In genomic region chr6:107493158-107494057, GRCh38 we compare ENCODE assay signal across 9 cellular contexts. TPM values are rescaled to one million over a fixed set of nuclear protein-coding genes. Genes with fewer than 3 reads are reported as not detected.
DNase-seq lines count a peak whose midpoint lies in the region; ATAC-seq and TF ChIP-seq lines count a peak whose summit lies in the region.
"Had no signal": no experiment of that assay in that cellular context is flagged by ENCODE, and none has a peak within 500 bp of the region (broad histone marks: within the 10 kb centered on the region; RNA-seq: fewer than 3 reads in every experiment).

No MANE protein-coding gene starts in this region.

- H3K27me3 ChIP-seq in HUES64 (ENCODE audit: insufficient read depth, low read length): peaks cover 39% of the 10 kb centered on the region

- TF ChIP-seq CTCF in foreskin fibroblast (IDR thresholded peaks at IDR 0.05; ENCODE audit: low read depth, low read length): no peak

- no peak overlapping the region for H3K9ac ChIP-seq in HUES64 (ENCODE audit: low read depth, low read length)

- peaks cover 40% of the 10 kb centered on the region for H3K4me1 ChIP-seq in HUES64 (ENCODE audit: insufficient read depth, low read length)

- H3K9me3 ChIP-seq in HUES64 (ENCODE audit: insufficient read depth, low read depth, low read length): no peaks in the 10 kb centered on the region

- intact Hi-C loops in sciatic nerve (cut with DNase I): no loop called here

- H3K4me3 ChIP-seq in HUES64 (ENCODE audit: low read length) (peak overlapping the region; percentile 83; the same call in 1 of the 2 replicates), foreskin fibroblast (ENCODE audit: low read depth in 1 of 2, low read length in 2 of 2) (peak overlapping the region in 1 of 2 donors; percentile 87)

- H3K36me3 ChIP-seq in HUES64 (ENCODE audit: insufficient read depth, low read length): no peaks in the 10 kb centered on the region

- WGBS in HUES64: 46% methylated on average over 12 of the region's 12 CpGs

- H3K27ac ChIP-seq in HUES64 (ENCODE audit: low read depth, low read length): no peak overlapping the region

- peak; percentile 20 for ATAC-seq in sciatic nerve
- ATAC-seq in HG02973 (IDR thresholded peaks at IDR 0.05; ENCODE audit: unreplicated experiment): no peak
- ATAC-seq: stimulated activated naive CD8-positive, alpha-beta T cell treated with anti-CD3 and anti-CD28 coated beads, Interleukin-15, amount 100 ng/mL, for 72 hours had no signal

- peak; percentile 17 for DNase-seq in OCI-M1 (lab: John Stamatoyannopoulos, UW)
- DNase-seq in foreskin fibroblast: peak; percentile 9 to 35
- no peak for DNase-seq in sciatic nerve (ENCODE audit: low spot score)
- no peak for DNase-seq in epidermal melanocyte (ENCODE audit: insufficient read length, low spot score)
- DNase-seq in NCI-H1048 (lab: John Stamatoyannopoulos, UW): no peak
- no peak for DNase-seq in stimulated activated CD4-positive, alpha-beta T cell treated with anti-CD3 and anti-CD28 coated beads, Interleukin-15, amount 100 ng/mL, for 24 hours
- DNase-seq: stimulated activated naive CD8-positive, alpha-beta T cell treated with anti-CD3 and anti-CD28 coated beads, Interleukin-15, amount 100 ng/mL, for 72 hours had no signal

RNA-seq across cellular contexts. Expression of gene SOBP, which starts 3.5 kb away (rescaled TPM):
- 4.1 TPM for polyA plus RNA-seq in HUES64 (2013, experiment 1 of 2)
- 6.0 TPM for polyA plus RNA-seq in HUES64 (2013, experiment 2 of 2)
- 18.5 TPM for total RNA-seq in sciatic nerve

RNA-seq across cellular contexts. Expression of gene PDSS2, which starts 34.0 kb away (rescaled TPM):
- 10.0 TPM for polyA plus RNA-seq in HUES64 (2013, experiment 1 of 2)
- 11.2 TPM for polyA plus RNA-seq in HUES64 (2013, experiment 2 of 2)
- 11.9 TPM for total RNA-seq in sciatic nerve

Comparison
In these comparisons a context has a peak if more than half of its experiments do, and no peak if none do; other contexts are left out.
1. DNase-seq: peak in OCI-M1 (single experiment) and foreskin fibroblast (2 of 2); none in sciatic nerve (single experiment), epidermal melanocyte (single experiment), NCI-H1048 (single experiment) and stimulated activated CD4-positive, alpha-beta T cell treated with anti-CD3 and anti-CD28 coated beads, Interleukin-15, amount 100 ng/mL, for 24 hours (single experiment).